In genomic region chr12:13968281-13968680, GRCh38 we compare ENCODE assay signal across 31 cellular contexts. TPM values are rescaled to one million over a fixed set of nuclear protein-coding genes. Genes with fewer than 3 reads are reported as not detected.
A peak's percentile ranks its signal among the peaks of the same experiment; 100 is the strongest.
DNase-seq lines count a peak whose midpoint lies in the region; ATAC-seq and TF ChIP-seq lines count a peak whose summit lies in the region.
"Had no signal": no experiment of that assay in that cellular context is flagged by ENCODE, and none has a peak within 500 bp of the region (broad histone marks: within the 10 kb centered on the region; RNA-seq: fewer than 3 reads in every experiment).

No MANE protein-coding gene starts in this region.

- DNase-seq in left colon (no peak), mucosa of descending colon (no peak)
- DNase-seq in stimulated activated effector memory CD8-positive, alpha-beta T cell treated with anti-CD3 and anti-CD28 coated beads, Interleukin-12 subunit alpha, Interleukin-12 subunit beta, amount 100 ng/mL, for 72 hours (ENCODE audit: low spot score in 2 of 2) = no peak
- no peak for DNase-seq in activated naive CD4-positive, alpha-beta T cell treated with anti-CD3 and anti-CD28 coated beads, Interleukin-2, amount 50 U/mL, for 16 hours
- DNase-seq: 8988T; ACHN; AML-193; BE2C; C1 segment of cervical spinal cord; Caco-2; Calu3; CD4-positive, alpha-beta memory T cell; CD4-positive, alpha-beta T cell; CD4-positive, CD25-positive, alpha-beta regulatory T cell; CD8-positive, alpha-beta memory T cell; CD8-positive, alpha-beta T cell; COR-L47; DMS 273 treated with DMSO at 0.1 percent for 48 hours; DMS153; DMS53; DMS79; DMS79 treated with DMSO at 0.1 percent for 48 hours; DND-41; EL had no signal

- H3K4me1 Mint-ChIP-seq in stimulated activated effector memory CD8-positive, alpha-beta T cell treated with anti-CD3 and anti-CD28 coated beads, Interleukin-12 subunit alpha, Interleukin-12 subunit beta, amount 100 ng/mL, for 72 hours = no peaks in the 10 kb centered on the region
- H3K4me1 Mint-ChIP-seq: B cell; CD14-positive monocyte; CD4-positive, alpha-beta memory T cell; CD4-positive, CD25-positive, alpha-beta regulatory T cell; CD8-positive, alpha-beta memory T cell had no signal

- H3K4me1 ChIP-seq in mucosa of descending colon (ENCODE audit: low read depth) = no peaks in the 10 kb centered on the region
- H3K4me1 ChIP-seq: BE2C; BLaER1; BLaER1 treated with 17β-estradiol and CSF1 and Interleukin-3, amounts not matched to agents 10 nM and 100 nM had no signal

- no peak overlapping the region for H3K4me3 Mint-ChIP-seq in stimulated activated effector memory CD8-positive, alpha-beta T cell treated with anti-CD3 and anti-CD28 coated beads, Interleukin-12 subunit alpha, Interleukin-12 subunit beta, amount 100 ng/mL, for 72 hours
- H3K4me3 Mint-ChIP-seq: B cell; CD14-positive monocyte; CD4-positive, alpha-beta memory T cell; CD4-positive, alpha-beta T cell; CD4-positive, CD25-positive, alpha-beta regulatory T cell; CD8-positive, alpha-beta memory T cell; CD8-positive, alpha-beta T cell had no signal

- no peaks in the 10 kb centered on the region for H3K9me3 ChIP-seq in mucosa of descending colon
- H3K9me3 ChIP-seq: A549; BE2C; BLaER1; BLaER1 treated with 17β-estradiol and CSF1 and Interleukin-3, amounts not matched to agents 10 nM and 100 nM; Caco-2 had no signal

- H3K36me3 Mint-ChIP-seq in stimulated activated effector memory CD8-positive, alpha-beta T cell treated with anti-CD3 and anti-CD28 coated beads, Interleukin-12 subunit alpha, Interleukin-12 subunit beta, amount 100 ng/mL, for 72 hours = peaks cover under 1% of the 10 kb centered on the region
- H3K36me3 Mint-ChIP-seq: CD14-positive monocyte; CD4-positive, alpha-beta memory T cell; CD4-positive, CD25-positive, alpha-beta regulatory T cell; CD8-positive, alpha-beta memory T cell; CD8-positive, alpha-beta T cell had no signal

- no peaks in the 10 kb centered on the region for H3K9me3 Mint-ChIP-seq in stimulated activated effector memory CD8-positive, alpha-beta T cell treated with anti-CD3 and anti-CD28 coated beads, Interleukin-12 subunit alpha, Interleukin-12 subunit beta, amount 100 ng/mL, for 72 hours
- H3K9me3 Mint-ChIP-seq: CD4-positive, alpha-beta T cell; CD4-positive, CD25-positive, alpha-beta regulatory T cell; CD8-positive, alpha-beta memory T cell; CD8-positive, alpha-beta T cell had no signal

- no peak overlapping the region for H3K27ac Mint-ChIP-seq in stimulated activated effector memory CD8-positive, alpha-beta T cell treated with anti-CD3 and anti-CD28 coated beads, Interleukin-12 subunit alpha, Interleukin-12 subunit beta, amount 100 ng/mL, for 72 hours
- H3K27ac Mint-ChIP-seq: B cell; CD14-positive monocyte; CD4-positive, alpha-beta memory T cell; CD4-positive, alpha-beta T cell; CD4-positive, CD25-positive, alpha-beta regulatory T cell; CD8-positive, alpha-beta memory T cell; CD8-positive, alpha-beta T cell had no signal

- peak; percentile 55 for ATAC-seq in left colon
- peak; percentile 76 for ATAC-seq in mucosa of descending colon
- ATAC-seq in stimulated activated effector memory CD8-positive, alpha-beta T cell treated with anti-CD3 and anti-CD28 coated beads, Interleukin-12 subunit alpha, Interleukin-12 subunit beta, amount 100 ng/mL, for 72 hours = no peak
- ATAC-seq: A549; CD8-positive, alpha-beta T cell had no signal

- no peaks in the 10 kb centered on the region for H3K36me3 ChIP-seq in mucosa of descending colon (ENCODE audit: low read depth)
- H3K36me3 ChIP-seq: BE2C; BLaER1; BLaER1 treated with 17β-estradiol and CSF1 and Interleukin-3, amounts not matched to agents 10 nM and 100 nM had no signal

- intact Hi-C loops in left colon (cut with DNase I, micrococcal nuclease) = no loop called here
- intact Hi-C loops in mucosa of descending colon (cut with DNase I, micrococcal nuclease) = no loop called here

- no peak overlapping the region for H3K4me3 ChIP-seq in mucosa of descending colon
- H3K4me3 ChIP-seq: A549; BLaER1; BLaER1 treated with 17β-estradiol and CSF1 and Interleukin-3, amounts not matched to agents 10 nM and 100 nM had no signal

- no peak for TF ChIP-seq CTCF in mucosa of descending colon (IDR thresholded peaks at IDR 0.05)

RNA-seq across cellular contexts. Expression of gene GRIN2B, which starts 13.1 kb away (rescaled TPM):
- total RNA-seq in left colon = 1 to 10 TPM in 1 of 2 donors, under 1 TPM in 1; 0.78 to 1.4 TPM
- total RNA-seq in mucosa of descending colon = under 1 TPM; 0.32 to 0.80 (median 0.57) TPM
- total RNA-seq: A172; A673; CD4-positive, alpha-beta memory T cell; CD4-positive, alpha-beta T cell; CD4-positive, CD25-positive, alpha-beta regulatory T cell; CD8-positive, alpha-beta memory T cell; CD8-positive, alpha-beta T cell had no signal
